21 cellular contexts compared by ENCODE assay signal in genomic region chr14:72675126-72675525, GRCh38.
"Had no signal": no experiment of that assay in that cellular context is flagged by ENCODE, and none has a peak within 500 bp of the region (broad histone marks: within the 10 kb centered on the region; RNA-seq: fewer than 3 reads in every experiment).

No MANE protein-coding gene starts in this region.

- H3K27me3 ChIP-seq: body of pancreas, heart left ventricle, right atrium auricular region, transverse colon had no signal

- H3K9me3 Mint-ChIP-seq: activated naive CD4-positive, alpha-beta T cell treated with anti-CD3 and anti-CD28 coated beads, Interleukin-2, amount 50 U/mL, for 24 hours; natural killer cell treated with Interleukin-12 subunit alpha and Interleukin-12 subunit beta and Interleukin-15 and Interleukin-18, amount 100 ng/mL, for 72 hours; stimulated activated effector memory CD8-positive, alpha-beta T cell treated with anti-CD3 and anti-CD28 coated beads, Interleukin-12 subunit alpha, Interleukin-12 subunit beta, amount 100 ng/mL, for 72 hours had no signal

- H3K9me3 ChIP-seq: body of pancreas, heart left ventricle, left lung, right atrium auricular region, transverse colon had no signal

- H3K36me3 ChIP-seq: left lung, transverse colon had no signal

- H3K27ac ChIP-seq: body of pancreas, coronary artery, heart left ventricle, left lung, right atrium auricular region, transverse colon had no signal

- H3K4me3 Mint-ChIP-seq: activated naive CD4-positive, alpha-beta T cell treated with anti-CD3 and anti-CD28 coated beads, Interleukin-2, amount 50 U/mL, for 24 hours; natural killer cell treated with Interleukin-12 subunit alpha and Interleukin-12 subunit beta and Interleukin-15 and Interleukin-18, amount 100 ng/mL, for 72 hours; stimulated activated effector memory CD8-positive, alpha-beta T cell treated with anti-CD3 and anti-CD28 coated beads, Interleukin-12 subunit alpha, Interleukin-12 subunit beta, amount 100 ng/mL, for 72 hours had no signal

- FAIRE-seq: endothelial cell of umbilical vein, islet of Langerhans, small intestine had no signal

- DNase-seq: activated CD4-positive, alpha-beta T cell treated with anti-CD3 and anti-CD28 coated beads, Interleukin-2, amount 50 U/mL, for 4 hours; activated CD4-positive, CD25-positive, alpha-beta regulatory T cell treated with anti-CD3 and anti-CD28 coated beads, Interleukin-2, amount 50 U/mL, for 72 hours; activated effector memory CD4-positive, alpha-beta T cell treated with Interleukin-2 at 50 U/mL for 16 hours; activated T-cell treated with anti-CD3 and anti-CD28 coated beads, Interleukin-2, amount 50 U/mL, for 1 hour; amniotic stem cell; body of pancreas; central memory CD4-positive, alpha-beta T cell; effector CD4-positive, alpha-beta T cell; foreskin melanocyte; heart left ventricle; left lung; nucleus accumbens; small intestine; transverse colon had no signal

- ATAC-seq: body of pancreas; heart left ventricle; left lung; natural killer cell treated with Interleukin-12 subunit alpha and Interleukin-12 subunit beta and Interleukin-15 and Interleukin-18, amount 100 ng/mL, for 72 hours; stimulated activated effector memory CD8-positive, alpha-beta T cell treated with anti-CD3 and anti-CD28 coated beads, Interleukin-12 subunit alpha, Interleukin-12 subunit beta, amount 100 ng/mL, for 72 hours had no signal

- H3K4me1 ChIP-seq: body of pancreas, left lung, transverse colon had no signal

- H3K4me3 ChIP-seq: body of pancreas, coronary artery, heart left ventricle, left lung, right atrium auricular region, transverse colon had no signal

- H3K4me1 Mint-ChIP-seq: stimulated activated effector memory CD8-positive, alpha-beta T cell treated with anti-CD3 and anti-CD28 coated beads, Interleukin-12 subunit alpha, Interleukin-12 subunit beta, amount 100 ng/mL, for 72 hours had no signal

- H3K27ac Mint-ChIP-seq: activated naive CD4-positive, alpha-beta T cell treated with anti-CD3 and anti-CD28 coated beads, Interleukin-2, amount 50 U/mL, for 24 hours; natural killer cell treated with Interleukin-12 subunit alpha and Interleukin-12 subunit beta and Interleukin-15 and Interleukin-18, amount 100 ng/mL, for 72 hours; stimulated activated effector memory CD8-positive, alpha-beta T cell treated with anti-CD3 and anti-CD28 coated beads, Interleukin-12 subunit alpha, Interleukin-12 subunit beta, amount 100 ng/mL, for 72 hours had no signal
